Comparison of ENCODE assay signal across 8 cellular contexts in genomic region chr10:84138478-84139125, GRCh38.
A peak's percentile ranks its signal among the peaks of the same experiment; 100 is the strongest.
DNase-seq lines count a peak whose midpoint lies in the region; ATAC-seq and TF ChIP-seq lines count a peak whose summit lies in the region.

No MANE protein-coding gene starts in this region.

- DNase-seq in activated gamma-delta T cell treated with Interleukin-2 at 50 U/mL for 16 hours (peak; percentile 6), activated gamma-delta T cell (lab: John Stamatoyannopoulos, UW) (no peak), astrocyte of the cerebellum (ENCODE audit: low read depth) (no peak), midbrain (lab: John Stamatoyannopoulos, UW) (no peak)
- DNase-seq in stimulated activated CD4-positive, alpha-beta T cell treated with anti-CD3 and anti-CD28 coated beads, TNF-alpha, amount 100 ng/mL, for 4 hours (ENCODE audit: low read depth in 3 of 3), result peak; percentile 20 to 47 (median 33)

- H3K9me3 ChIP-seq in SU-DHL-6 (ENCODE audit: insufficient read depth, low read length), result no peaks in the 10 kb centered on the region

- peaks cover 25% of the 10 kb centered on the region for H3K79me2 ChIP-seq in SU-DHL-6 (ENCODE audit: insufficient read depth, low read length)

- in situ Hi-C loops in astrocyte of the cerebellum (cut with HindIII; ENCODE audit: low sequenced_read_pairs), result no loop called here

- peak overlapping the region; percentile 100 for H2AFZ ChIP-seq in SU-DHL-6 (ENCODE audit: low read depth, low read length, severe bottlenecking)

- H3K4me3 ChIP-seq in SU-DHL-6 (ENCODE audit: insufficient read depth, low read length, poor library complexity, severe bottlenecking) (peak overlapping the region; percentile 41), astrocyte of the cerebellum (ENCODE audit: low read depth, low read length) (peak overlapping the region; percentile 83)

- peak overlapping the region; percentile 57 for H3K4me2 ChIP-seq in SU-DHL-6 (ENCODE audit: low read depth, low read length, poor library complexity, severe bottlenecking)

- H3K36me3 ChIP-seq in SU-DHL-6 (ENCODE audit: low read length), result peaks cover 21% of the 10 kb centered on the region; the same call in 1 of the 2 replicates

- no peaks in the 10 kb centered on the region for H3K9me2 ChIP-seq in SU-DHL-6 (replicated peaks; ENCODE audit: insufficient read depth, low read length)

- no peak for ATAC-seq in GM18867 (IDR thresholded peaks at IDR 0.05; ENCODE audit: unreplicated experiment)

- no peak for TF ChIP-seq CTCF in SU-DHL-6 (IDR thresholded peaks at IDR 0.05; ENCODE audit: insufficient read depth, low read length, poor library complexity, severe bottlenecking)
- TF ChIP-seq CTCF in astrocyte of the cerebellum (IDR thresholded peaks at IDR 0.05; ENCODE audit: low read depth, low read length, missing control alignments), result no peak

- no peaks in the 10 kb centered on the region for H3F3A ChIP-seq in SU-DHL-6 (ENCODE audit: insufficient read depth)

- no peak overlapping the region for H3K9ac ChIP-seq in SU-DHL-6 (ENCODE audit: low read length)

- H3K27ac ChIP-seq in SU-DHL-6 (ENCODE audit: low read depth, low read length) (no peak overlapping the region), layer of hippocampus (ENCODE audit: low read depth, low read length) (peak overlapping the region; percentile 38)

- H4K20me1 ChIP-seq in SU-DHL-6 (ENCODE audit: low read depth, low read length), result no peaks in the 10 kb centered on the region

- H3K27me3 ChIP-seq in SU-DHL-6 (ENCODE audit: low read length), result no peaks in the 10 kb centered on the region
- no peaks in the 10 kb centered on the region for H3K27me3 ChIP-seq in layer of hippocampus (ENCODE audit: control insufficient read depth, insufficient read depth, low read length)

Comparison
In these comparisons a context has a peak if more than half of its experiments do, and no peak if none do; other contexts are left out.
1. DNase-seq: peak in activated gamma-delta T cell treated with Interleukin-2 at 50 U/mL for 16 hours (single experiment) and stimulated activated CD4-positive, alpha-beta T cell treated with anti-CD3 and anti-CD28 coated beads, TNF-alpha, amount 100 ng/mL, for 4 hours (3 of 3); none in activated gamma-delta T cell (single experiment), astrocyte of the cerebellum (single experiment) and midbrain (single experiment).